ENCODE assay signal across 13 cellular contexts in genomic region chr6:13478525-13478962, GRCh38. TPM values are rescaled to one million over a fixed set of nuclear protein-coding genes. Genes with fewer than 3 reads are reported as not detected.
A peak's percentile ranks its signal among the peaks of the same experiment; 100 is the strongest.
DNase-seq lines count a peak whose midpoint lies in the region; ATAC-seq lines count a peak whose summit lies in the region.
"Had no signal": no experiment of that assay in that cellular context is flagged by ENCODE, and none has a peak within 500 bp of the region (broad histone marks: within the 10 kb centered on the region; RNA-seq: fewer than 3 reads in every experiment).

No MANE protein-coding gene starts in this region.

- H3K9me3 Mint-ChIP-seq in activated CD4-positive, alpha-beta T cell treated with anti-CD3 and anti-CD28 coated beads, Interleukin-2, amount 10 ng/mL, durations not matched to agents 24 days and 14 days: peaks cover 5% of the 10 kb centered on the region
- no peaks in the 10 kb centered on the region for H3K9me3 Mint-ChIP-seq in activated CD8-positive, alpha-beta T cell treated with anti-CD3 and anti-CD28 coated beads, Interleukin-2, amount 10 ng/mL, durations not matched to agents 7 days and 5 days (ENCODE audit: insufficient read depth)
- H3K9me3 Mint-ChIP-seq in stimulated activated naive CD8-positive, alpha-beta T cell treated with anti-CD3 and anti-CD28 coated beads, Interleukin-15, Interleukin-2, amounts not matched to agents 100 ng/mL and 50 ng/mL, for 24 hours: no peaks in the 10 kb centered on the region

- H3K4me3 Mint-ChIP-seq in activated CD4-positive, alpha-beta T cell treated with anti-CD3 and anti-CD28 coated beads, Interleukin-2, amount 10 ng/mL, durations not matched to agents 24 days and 14 days: no peak overlapping the region
- H3K4me3 Mint-ChIP-seq in activated CD8-positive, alpha-beta T cell treated with anti-CD3 and anti-CD28 coated beads, Interleukin-2, amount 10 ng/mL, durations not matched to agents 7 days and 5 days: no peak overlapping the region
- peak overlapping the region; percentile 45 for H3K4me3 Mint-ChIP-seq in stimulated activated naive CD8-positive, alpha-beta T cell treated with anti-CD3 and anti-CD28 coated beads, Interleukin-15, Interleukin-2, amounts not matched to agents 100 ng/mL and 50 ng/mL, for 24 hours

- no peaks in the 10 kb centered on the region for H3K27me3 Mint-ChIP-seq in activated CD4-positive, alpha-beta T cell treated with anti-CD3 and anti-CD28 coated beads, Interleukin-2, amount 10 ng/mL, durations not matched to agents 24 days and 14 days
- no peaks in the 10 kb centered on the region for H3K27me3 Mint-ChIP-seq in activated CD8-positive, alpha-beta T cell treated with anti-CD3 and anti-CD28 coated beads, Interleukin-2, amount 10 ng/mL, durations not matched to agents 7 days and 5 days (ENCODE audit: low read depth)
- no peaks in the 10 kb centered on the region for H3K27me3 Mint-ChIP-seq in stimulated activated naive CD8-positive, alpha-beta T cell treated with anti-CD3 and anti-CD28 coated beads, Interleukin-15, Interleukin-2, amounts not matched to agents 100 ng/mL and 50 ng/mL, for 24 hours

- no peak for DNase-seq in activated CD4-positive, alpha-beta T cell treated with anti-CD3 and anti-CD28 coated beads, Interleukin-2, amount 10 ng/mL, durations not matched to agents 24 days and 14 days
- DNase-seq in activated CD4-positive, alpha-beta T cell treated with anti-CD3 and anti-CD28 coated beads for 1 hour: no peak
- peak; percentile 38 for DNase-seq in activated CD8-positive, alpha-beta T cell treated with anti-CD3 and anti-CD28 coated beads, Interleukin-2, amount 10 ng/mL, durations not matched to agents 7 days and 5 days
- DNase-seq in effector CD8-positive, alpha-beta T cell (lab: John Stamatoyannopoulos, UW): no peak
- DNase-seq in SW 1271 (lab: John Stamatoyannopoulos, UW): no peak
- DNase-seq: ACHN; activated CD4-positive, alpha-beta T cell treated with anti-CD3 and anti-CD28 coated beads for 4 hours; activated gamma-delta T cell; brain microvascular endothelial cell; foreskin melanocyte had no signal

- H3K27ac Mint-ChIP-seq in activated CD4-positive, alpha-beta T cell treated with anti-CD3 and anti-CD28 coated beads, Interleukin-2, amount 10 ng/mL, durations not matched to agents 24 days and 14 days: peak overlapping the region; percentile 41
- peak overlapping the region; percentile 80 for H3K27ac Mint-ChIP-seq in activated CD8-positive, alpha-beta T cell treated with anti-CD3 and anti-CD28 coated beads, Interleukin-2, amount 10 ng/mL, durations not matched to agents 7 days and 5 days
- H3K27ac Mint-ChIP-seq in stimulated activated naive CD8-positive, alpha-beta T cell treated with anti-CD3 and anti-CD28 coated beads, Interleukin-15, Interleukin-2, amounts not matched to agents 100 ng/mL and 50 ng/mL, for 24 hours: no peak overlapping the region

- peaks cover 18% of the 10 kb centered on the region for H3K36me3 Mint-ChIP-seq in activated CD4-positive, alpha-beta T cell treated with anti-CD3 and anti-CD28 coated beads, Interleukin-2, amount 10 ng/mL, durations not matched to agents 24 days and 14 days (ENCODE audit: low read depth)
- H3K36me3 Mint-ChIP-seq in activated CD8-positive, alpha-beta T cell treated with anti-CD3 and anti-CD28 coated beads, Interleukin-2, amount 10 ng/mL, durations not matched to agents 7 days and 5 days (ENCODE audit: low read depth): peaks cover 24% of the 10 kb centered on the region
- peaks cover 42% of the 10 kb centered on the region for H3K36me3 Mint-ChIP-seq in stimulated activated naive CD8-positive, alpha-beta T cell treated with anti-CD3 and anti-CD28 coated beads, Interleukin-15, Interleukin-2, amounts not matched to agents 100 ng/mL and 50 ng/mL, for 24 hours (ENCODE audit: low read depth)

- CTCF ChIA-PET in activated CD8-positive, alpha-beta T cell treated with anti-CD3 and anti-CD28 coated beads, Interleukin-2, amount 10 ng/mL, durations not matched to agents 7 days and 5 days (lab: Charles Lee): interaction anchor here (1.0 to 2.8 kb wide), 4 partner anchors 16 to 148 kb away, joined by 3 to 7 read pairs (median 4); no protein-coding TSS in a partner anchor

- peak; percentile 49 for ATAC-seq in HG02884 (IDR thresholded peaks at IDR 0.05; ENCODE audit: unreplicated experiment)
- peak; percentile 77 for ATAC-seq in activated CD8-positive, alpha-beta T cell treated with anti-CD3 and anti-CD28 coated beads, Interleukin-2, amount 10 ng/mL, durations not matched to agents 7 days and 5 days
- no peak for ATAC-seq in GM21825 (IDR thresholded peaks at IDR 0.05; ENCODE audit: unreplicated experiment)

- POLR2A ChIA-PET in activated CD8-positive, alpha-beta T cell treated with anti-CD3 and anti-CD28 coated beads, Interleukin-2, amount 10 ng/mL, durations not matched to agents 7 days and 5 days (lab: Charles Lee): interaction anchor here (0.7 to 1.5 kb wide), 4 partner anchors 9 to 151 kb away, joined by 3 to 4 read pairs (median 4); partner anchors contain the start of genes GFOD1 and TBC1D7

- intact Hi-C loops in activated CD4-positive, alpha-beta T cell treated with anti-CD3 and anti-CD28 coated beads, Interleukin-2, amount 10 ng/mL, durations not matched to agents 24 days and 14 days (cut with micrococcal nuclease): no loop called here

- peaks cover 20% of the 10 kb centered on the region for H3K4me1 Mint-ChIP-seq in activated CD4-positive, alpha-beta T cell treated with anti-CD3 and anti-CD28 coated beads, Interleukin-2, amount 10 ng/mL, durations not matched to agents 24 days and 14 days
- H3K4me1 Mint-ChIP-seq in activated CD8-positive, alpha-beta T cell treated with anti-CD3 and anti-CD28 coated beads, Interleukin-2, amount 10 ng/mL, durations not matched to agents 7 days and 5 days (ENCODE audit: low read depth): peaks cover 38% of the 10 kb centered on the region
- peaks cover 46% of the 10 kb centered on the region for H3K4me1 Mint-ChIP-seq in stimulated activated naive CD8-positive, alpha-beta T cell treated with anti-CD3 and anti-CD28 coated beads, Interleukin-15, Interleukin-2, amounts not matched to agents 100 ng/mL and 50 ng/mL, for 24 hours (ENCODE audit: low read depth)

RNA-seq across cellular contexts. Expression of gene GFOD1, which starts 8.9 kb away (rescaled TPM):
- 9.8 and 10.2 TPM in 2 replicates for total RNA-seq in activated CD4-positive, alpha-beta T cell treated with anti-CD3 and anti-CD28 coated beads, Interleukin-2, amount 10 ng/mL, durations not matched to agents 24 days and 14 days
- total RNA-seq in activated CD8-positive, alpha-beta T cell treated with anti-CD3 and anti-CD28 coated beads, Interleukin-2, amount 10 ng/mL, durations not matched to agents 7 days and 5 days: 1 to 10 TPM; 8.0 to 8.7 TPM
